ENCODE assay signal across 31 cellular contexts in genomic region chr6:92893741-92894140, GRCh38.
"Had no signal": no experiment of that assay in that cellular context is flagged by ENCODE, and none has a peak within 500 bp of the region (broad histone marks: within the 10 kb centered on the region; RNA-seq: fewer than 3 reads in every experiment).

No MANE protein-coding gene starts in this region.

- H3K9me3 ChIP-seq: SJCRH30, SK-N-SH had no signal

- ATAC-seq: K562, Panc1, Right ventricle myocardium inferior had no signal

- H3K27me3 ChIP-seq: MG63, SJCRH30 had no signal

- H3K4me1 ChIP-seq: SJCRH30 had no signal

- H3K27ac ChIP-seq: PC-9, RWPE1, SJCRH30 had no signal

- H3K4me3 ChIP-seq: K562, MG63, PC-9, SJCRH30 had no signal

- H3K36me3 ChIP-seq: MG63, SJCRH30 had no signal

- H3K9ac ChIP-seq: SK-N-SH had no signal

- H2AFZ ChIP-seq: PC-9 had no signal

- H3K9me2 ChIP-seq: SK-N-SH had no signal

- H3K4me2 ChIP-seq: PC-9, SK-N-SH had no signal

- DNase-seq: Kasumi-1, KG1, MG63, NCI-H1048, NCI-H1092 treated with DMSO at 0.1 percent for 48 hours, NCI-H1105 treated with DMSO at 0.1 percent for 48 hours, NCI-H1417, NCI-H1436, NCI-H146, NCI-H1694, NCI-H187, NCI-H2029, NCI-H2081, NCI-H2171, NCI-H345, NCI-H446, NCI-H510A treated with DMSO at 0.1 percent for 48 hours, NCI-H524 treated with DMSO at 0.1 percent for 48 hours, NCI-H526 treated with DMSO at 0.1 percent for 48 hours, NCI-H748 treated with DMSO at 0.1 percent for 48 hours, NCI-H82, PC-9, SHP77, SIG-M5, SJCRH30, SK-N-SH, SW 1271 had no signal
